In the genomic region with DNA sequence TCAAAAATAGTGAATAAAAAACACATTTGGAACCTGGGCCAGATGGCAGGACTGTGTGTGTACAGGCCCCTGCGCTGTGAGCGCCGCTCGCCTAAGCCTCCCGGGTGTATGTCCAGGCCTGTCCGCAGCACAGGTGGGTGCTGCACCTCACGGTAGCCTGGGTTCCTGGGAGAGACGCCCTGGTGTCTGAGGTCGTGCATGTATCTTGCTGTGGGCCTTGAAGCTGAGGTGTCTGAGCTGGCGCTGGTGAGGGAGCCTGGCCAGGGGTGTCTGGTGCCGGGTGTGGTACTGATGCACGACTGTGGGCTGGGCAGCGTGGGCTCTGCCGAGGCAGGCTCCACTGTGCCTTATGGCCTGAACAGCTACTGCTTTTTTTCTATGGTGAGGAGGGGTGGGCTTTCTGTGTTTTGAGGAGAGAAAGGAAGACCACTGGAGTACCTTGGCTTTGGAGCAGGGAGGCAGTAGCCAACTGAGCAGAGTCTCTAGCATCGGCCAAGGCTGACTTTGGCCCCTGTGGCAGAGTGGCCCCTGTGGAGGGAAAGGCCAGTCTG, we compare ENCODE assay signal across 19 cellular contexts. TPM values are rescaled to one million over a fixed set of nuclear protein-coding genes. Genes with fewer than 3 reads are reported as not detected.
A peak's percentile ranks its signal among the peaks of the same experiment; 100 is the strongest.
DNase-seq lines count a peak whose midpoint lies in the region; ATAC-seq and TF ChIP-seq lines count a peak whose summit lies in the region.
"Had no signal": no experiment of that assay in that cellular context is flagged by ENCODE, and none has a peak within 500 bp of the region (broad histone marks: within the 10 kb centered on the region; RNA-seq: fewer than 3 reads in every experiment).

No MANE protein-coding gene starts in this region.

- TF ChIP-seq CTCF in cardiac muscle cell (IDR thresholded peaks at IDR 0.05; ENCODE audit: low read depth, low read length) (no peak), WTC11 (IDR thresholded peaks at IDR 0.05) (no peak)

- POLR2A ChIA-PET in WTC11 (lab: Charles Lee): interaction anchor here (0.6 to 1.1 kb wide), 2 partner anchors 48 to 172 kb away, joined by 3 to 6 read pairs; no protein-coding TSS in a partner anchor

- H3K27me3 ChIP-seq in cardiac muscle cell: no peaks in the 10 kb centered on the region
- H3K27me3 ChIP-seq in right cardiac atrium (ENCODE audit: control insufficient read depth, insufficient read depth): no peaks in the 10 kb centered on the region
- H3K27me3 ChIP-seq in stomach smooth muscle (ENCODE audit: control insufficient read depth in 1 of 2, insufficient read depth in 2 of 2, low read length in 2 of 2): no peaks in the 10 kb centered on the region
- H3K27me3 ChIP-seq: sigmoid colon, testis had no signal

- H3K4me1 ChIP-seq in cardiac muscle cell (ENCODE audit: low read depth) (peaks cover 2% of the 10 kb centered on the region), right cardiac atrium (ENCODE audit: control insufficient read depth, insufficient read depth, low read length) (peaks cover 2% of the 10 kb centered on the region), stomach smooth muscle (ENCODE audit: control insufficient read depth, insufficient read depth, low read length) (peaks cover 14% of the 10 kb centered on the region)
- H3K4me1 ChIP-seq: parathyroid adenoma had no signal

- H3K36me3 Mint-ChIP-seq in WTC11: peaks cover 36% of the 10 kb centered on the region
- H3K36me3 Mint-ChIP-seq: naive B cell had no signal

- ATAC-seq in right cardiac atrium: no peak
- no peak for ATAC-seq in WTC11
- ATAC-seq: activated CD4-positive, CD25-positive, alpha-beta regulatory T cell treated with anti-CD3 and anti-CD28 coated beads, Interleukin-2, amount 50 U/mL, for 24 hours; left cardiac atrium had no signal

- intact Hi-C loops in right cardiac atrium (cut with DNase I): no loop called here

- no peaks in the 10 kb centered on the region for H3K9me3 ChIP-seq in cardiac muscle cell (ENCODE audit: low read depth)
- no peaks in the 10 kb centered on the region for H3K9me3 ChIP-seq in right cardiac atrium (ENCODE audit: control insufficient read depth, low read length)
- H3K9me3 ChIP-seq in stomach smooth muscle (ENCODE audit: control insufficient read depth in 2 of 2, low read length in 2 of 2): no peaks in the 10 kb centered on the region
- H3K9me3 ChIP-seq: sigmoid colon, testis had no signal

- H3K9ac ChIP-seq in stomach smooth muscle (ENCODE audit: low read length in 2 of 2): no peak overlapping the region
- H3K9ac ChIP-seq: parathyroid adenoma had no signal

- DNase-seq in cardiac muscle cell (ENCODE audit: low read depth in 1 of 2, low spot score in 1 of 2) (no peak), right cardiac atrium (no peak), WTC11 (ENCODE audit: low spot score) (no peak), T-helper 1 cell (no peak), NCI-H2196 (lab: John Stamatoyannopoulos, UW; ENCODE audit: unreplicated experiment) (no peak)
- DNase-seq: amniotic stem cell, DMS153, left cardiac atrium, mesendoderm, naive B cell, NCI-H1417 treated with DMSO at 0.1 percent for 48 hours, NCI-H2107, NCI-H524, sigmoid colon, testis had no signal

- CTCF ChIA-PET in WTC11 (lab: Charles Lee): no interaction called here

- peak overlapping the region; percentile 86 for H3K27ac Mint-ChIP-seq in WTC11

- H3K27ac ChIP-seq in cardiac muscle cell (peak overlapping the region; percentile 77), right cardiac atrium (ENCODE audit: low read length) (no peak overlapping the region), stomach smooth muscle (ENCODE audit: low read length) (peak overlapping the region; percentile 6)
- H3K27ac ChIP-seq: C4-2B, parathyroid adenoma, sigmoid colon, testis had no signal

- H3K4me3 ChIP-seq in cardiac muscle cell (no peak overlapping the region), right cardiac atrium (ENCODE audit: low read length) (no peak overlapping the region), stomach smooth muscle (ENCODE audit: low read length in 2 of 2) (no peak overlapping the region)
- H3K4me3 ChIP-seq: sigmoid colon, testis had no signal

- no peaks in the 10 kb centered on the region for H3K9me3 Mint-ChIP-seq in WTC11
- H3K9me3 Mint-ChIP-seq: naive B cell had no signal

- H3K36me3 ChIP-seq in cardiac muscle cell (peaks cover 29% of the 10 kb centered on the region), stomach smooth muscle (ENCODE audit: control insufficient read depth in 2 of 2, insufficient read depth in 2 of 2, low read length in 2 of 2) (peaks cover 7 to 27% of the 10 kb centered on the region in 2 donors)

- H3K4me3 Mint-ChIP-seq in WTC11: no peak overlapping the region

- H3K4me1 Mint-ChIP-seq in WTC11: no peaks in the 10 kb centered on the region

- 83% methylated on average over 15 of the region's 15 CpGs for WGBS in right cardiac atrium

- no peaks in the 10 kb centered on the region for H3K27me3 Mint-ChIP-seq in WTC11 (ENCODE audit: low read depth)
- H3K27me3 Mint-ChIP-seq: naive B cell had no signal

TF ChIP-seq in WTC11, 78 proteins besides CTCF, POLR2A, EP300 and RAD21:
- TF ChIP-seq ZNF532 (CRISPR knock-in tag; IDR thresholded peaks at IDR 0.05; ENCODE audit: borderline replicate concordance) (peak; percentile 17; the same call in 1 of the 2 replicates), HMGA2 (CRISPR knock-in tag; IDR thresholded peaks at IDR 0.05) (no peak)

RNA-seq across cellular contexts. Expression of gene ZDHHC8, which starts 4.2 kb away (rescaled TPM):
- 30.3 and 35.8 TPM in 2 replicates for total RNA-seq in cardiac muscle cell
- polyA plus RNA-seq in cardiac muscle cell: 43.8 and 53.4 TPM in 2 replicates
- total RNA-seq in right cardiac atrium: 10 to 100 TPM; 49.1 to 64.7 (median 55.7) TPM
- 34.2 TPM for polyA plus RNA-seq in right cardiac atrium
- 72.3 to 79.7 TPM (median 77.6 TPM) in 3 replicates for total RNA-seq in WTC11 (2021)

RNA-seq across cellular contexts. Expression of gene TRMT2A, which starts 10.4 kb away (rescaled TPM):
- 55.7 and 71.9 TPM in 2 replicates for total RNA-seq in cardiac muscle cell
- polyA plus RNA-seq in cardiac muscle cell: 76.5 and 77.7 TPM in 2 replicates
- 10 to 100 TPM; 23.1 to 32.0 (median 29.7) TPM for total RNA-seq in right cardiac atrium
- polyA plus RNA-seq in right cardiac atrium: 23.1 TPM
- total RNA-seq in WTC11 (2021): 52.0 to 68.6 TPM (median 53.7 TPM) in 3 replicates

RNA-seq across cellular contexts. Expression of gene RANBP1, which starts 11.5 kb away (rescaled TPM):
- 252 and 373 TPM in 2 replicates for total RNA-seq in cardiac muscle cell
- 222 and 271 TPM in 2 replicates for polyA plus RNA-seq in cardiac muscle cell
- 10 to 100 TPM; 32.5 to 46.8 (median 39.5) TPM for total RNA-seq in right cardiac atrium
- 33.3 TPM for polyA plus RNA-seq in right cardiac atrium
- 379 to 443 TPM (median 400 TPM) in 3 replicates for total RNA-seq in WTC11 (2021)

RNA-seq across cellular contexts. Expression of gene CCDC188, which starts 23.5 kb away (rescaled TPM):
- not detected in 2 replicates for total RNA-seq in cardiac muscle cell
- not detected in 2 replicates for polyA plus RNA-seq in cardiac muscle cell
- under 1 TPM; 0.22 to 0.83 (median 0.39) TPM for total RNA-seq in right cardiac atrium
- 0.54 TPM for polyA plus RNA-seq in right cardiac atrium
- total RNA-seq in WTC11 (2021): not detected in 3 replicates

RNA-seq across cellular contexts. Expression of gene DGCR8, which starts 47.4 kb away (rescaled TPM):
- total RNA-seq in cardiac muscle cell: 23.8 and 34.2 TPM in 2 replicates
- polyA plus RNA-seq in cardiac muscle cell: 8.1 and 15.1 TPM in 2 replicates
- 10 to 100 TPM; 15.5 to 18.6 (median 17.0) TPM for total RNA-seq in right cardiac atrium
- polyA plus RNA-seq in right cardiac atrium: 11.2 TPM
- total RNA-seq in WTC11 (2021): 39.5 to 55.0 TPM (median 41.2 TPM) in 3 replicates
